9 cellular contexts compared by ENCODE assay signal in the genomic region with DNA sequence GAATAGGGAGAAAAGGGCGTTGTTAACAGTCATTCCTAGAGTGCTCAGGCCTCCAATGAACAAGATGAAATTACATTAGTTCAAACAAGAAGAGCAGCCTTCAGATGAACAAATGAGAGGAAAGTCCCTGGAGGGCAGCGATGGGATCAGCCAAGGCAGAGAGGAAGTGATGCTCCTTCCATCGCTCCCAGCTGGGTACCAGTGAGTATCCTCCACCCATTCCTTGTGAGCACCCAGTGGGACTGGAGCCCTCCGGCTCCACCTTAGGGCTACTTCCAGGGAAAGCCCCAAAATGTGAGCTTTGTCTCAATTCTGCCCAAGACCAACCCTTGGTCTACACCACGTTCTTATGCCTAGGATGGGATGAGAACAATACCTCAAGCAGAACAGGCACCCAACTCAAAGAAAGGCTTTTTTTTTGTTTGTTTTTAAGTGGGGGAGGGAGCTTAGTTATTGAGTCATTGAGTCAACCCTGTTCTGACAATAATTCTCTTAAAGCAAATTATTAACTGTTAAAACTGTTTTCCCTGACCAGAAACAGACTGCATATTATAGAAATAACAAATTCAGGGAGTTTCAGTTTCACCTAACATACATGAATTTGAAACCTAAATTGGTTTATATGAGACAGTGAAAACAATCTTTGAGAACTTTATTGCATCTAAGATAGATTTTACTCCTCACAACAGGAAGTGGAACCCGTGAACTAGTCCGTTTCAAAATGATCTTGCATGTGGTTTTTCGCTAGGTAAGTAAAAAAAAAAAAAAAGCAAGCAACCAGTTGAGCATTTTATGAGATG.
DNase-seq lines count a peak whose midpoint lies in the region; ATAC-seq and TF ChIP-seq lines count a peak whose summit lies in the region.
"Had no signal": no experiment of that assay in that cellular context is flagged by ENCODE, and none has a peak within 500 bp of the region (broad histone marks: within the 10 kb centered on the region; RNA-seq: fewer than 3 reads in every experiment).

No MANE protein-coding gene starts in this region.

- CTCF ChIA-PET in HEK293T (lab: Yijun Ruan, JAX) = interaction anchor here (0.6 to 1.4 kb wide), 3 partner anchors 8 to 17 kb away, joined by 3 to 8 read pairs (median 4); no protein-coding TSS in a partner anchor

- TF ChIP-seq POLR2A in GM18526 (IDR thresholded peaks at IDR 0.05; ENCODE audit: extremely low read depth, insufficient read length) = peak; percentile 23

- H3K27me3 ChIP-seq in SJCRH30 (no peaks in the 10 kb centered on the region), BE2C (no peaks in the 10 kb centered on the region)

- H3K36me3 Mint-ChIP-seq in memory B cell = peaks cover 2% of the 10 kb centered on the region

- peaks cover 7% of the 10 kb centered on the region for H3K9me3 Mint-ChIP-seq in memory B cell

- ATAC-seq in memory B cell (ENCODE audit: low read depth) = peak; percentile 63
- ATAC-seq in Right ventricle myocardium inferior = no peak
- ATAC-seq: Panc1 had no signal

- H3K27me3 Mint-ChIP-seq in memory B cell = peaks cover 7% of the 10 kb centered on the region

- no peak overlapping the region for H3K27ac ChIP-seq in SJCRH30

- H3K4me1 ChIP-seq in SJCRH30 = no peaks in the 10 kb centered on the region
- no peaks in the 10 kb centered on the region for H3K4me1 ChIP-seq in BE2C

- H3K36me3 ChIP-seq in SJCRH30 = no peaks in the 10 kb centered on the region
- H3K36me3 ChIP-seq in BE2C = no peaks in the 10 kb centered on the region

- H3K4me3 ChIP-seq in SJCRH30 (no peak overlapping the region), BE2C (ENCODE audit: low read depth, low read length) (no peak overlapping the region)

- H3K9me3 ChIP-seq in SJCRH30 (replicated peaks) (no peaks in the 10 kb centered on the region), BE2C (no peaks in the 10 kb centered on the region)

- peak overlapping the region; percentile 52 for H3K27ac Mint-ChIP-seq in memory B cell

- DNase-seq in HEK293T (ENCODE audit: extremely low spot score) (no peak), NOMO-1 treated with DMSO at 0.1 percent for 48 hours (lab: John Stamatoyannopoulos, UW; ENCODE audit: unreplicated experiment) (peak; percentile 59), memory B cell (ENCODE audit: low spot score in 2 of 2) (no peak), SJCRH30 (no peak), NCI-H146 treated with DMSO at 0.1 percent for 48 hours (lab: John Stamatoyannopoulos, UW; ENCODE audit: unreplicated experiment) (no peak), Right ventricle myocardium inferior (ENCODE audit: missing footprints) (no peak), BE2C (no peak)

- POLR2A ChIA-PET in HEK293T (lab: Yijun Ruan, JAX) = no interaction called here

- peak overlapping the region; percentile 43 for H3K4me3 Mint-ChIP-seq in memory B cell

- intact Hi-C loops in Right ventricle myocardium inferior (cut with DNase I) = no loop called here

- H3K4me1 Mint-ChIP-seq in memory B cell = peaks cover 13% of the 10 kb centered on the region

- no peak for TF ChIP-seq CTCF in BE2C (IDR thresholded peaks at IDR 0.05; ENCODE audit: low read depth, low read length)

TF ChIP-seq in HEK293T, 16 proteins besides CTCF, POLR2A, EP300 and RAD21:
- TF ChIP-seq ZNF384 (IDR thresholded peaks at IDR 0.05) (0 out of 2 replicates have a peak, but pooled peaks have one; percentile 3), CTBP1 (IDR thresholded peaks at IDR 0.05; ENCODE audit: borderline replicate concordance) (no peak), SUZ12 (IDR thresholded peaks at IDR 0.05) (no peak)
